23 cellular contexts compared by ENCODE assay signal in the genomic region with DNA sequence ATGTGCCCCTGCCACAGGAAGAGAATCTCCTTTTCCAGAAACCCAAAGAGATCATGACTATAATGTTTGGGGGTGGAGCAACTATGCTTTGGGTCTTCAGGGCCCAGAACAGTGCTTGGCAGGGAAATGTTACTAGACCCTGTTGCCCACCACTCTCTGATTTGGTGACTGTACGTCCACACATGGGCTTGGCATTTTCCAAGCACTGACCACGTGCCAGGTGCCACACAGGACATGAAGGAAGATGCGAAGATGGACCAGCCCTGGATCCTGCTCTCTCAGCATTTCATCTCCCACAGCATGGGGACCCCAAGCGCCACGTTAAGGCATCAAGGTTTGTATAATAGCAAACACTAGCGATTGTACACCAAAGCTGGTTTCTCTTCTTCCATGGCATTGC. TPM values are rescaled to one million over a fixed set of nuclear protein-coding genes. Genes with fewer than 3 reads are reported as not detected.
A peak's percentile ranks its signal among the peaks of the same experiment; 100 is the strongest.
DNase-seq lines count a peak whose midpoint lies in the region; ATAC-seq, FAIRE-seq and TF ChIP-seq lines count a peak whose summit lies in the region.
"Had no signal": no experiment of that assay in that cellular context is flagged by ENCODE, and none has a peak within 500 bp of the region (broad histone marks: within the 10 kb centered on the region; RNA-seq: fewer than 3 reads in every experiment).

No MANE protein-coding gene starts in this region.

- peaks cover 2 to 47% of the 10 kb centered on the region in 2 experiments; a peak in 4 of 5 replicates for H3K27me3 ChIP-seq in HepG2 (ENCODE audit: control insufficient read depth in 1 of 2, insufficient read depth in 2 of 2, low read length in 2 of 2)
- H3K27me3 ChIP-seq in right lobe of liver = no peaks in the 10 kb centered on the region
- H3K27me3 ChIP-seq in neuronal stem cell (ENCODE audit: control insufficient read depth in 3 of 3, insufficient read depth in 3 of 3, low read depth in 1 of 3, low read length in 3 of 3) = peaks cover 0 to 5% (median 0%) of the 10 kb centered on the region in 3 experiments
- H3K27me3 ChIP-seq: BLaER1 treated with 17β-estradiol and CSF1 and Interleukin-3, amounts not matched to agents 10 nM and 100 nM had no signal

- H3K4me1 ChIP-seq in HepG2 (ENCODE audit: insufficient read depth, low read length) (no peaks in the 10 kb centered on the region), right lobe of liver (no peaks in the 10 kb centered on the region), neuronal stem cell (ENCODE audit: control insufficient read depth in 2 of 2, insufficient read depth in 1 of 2, low read depth in 1 of 2, low read length in 2 of 2) (peaks cover 0 to 11% of the 10 kb centered on the region in 2 donors)
- H3K4me1 ChIP-seq: A549, Caco-2 had no signal

- POLR2A ChIA-PET in HepG2 (lab: Yijun Ruan, JAX) = no interaction called here

- no peak overlapping the region for H3K4ac ChIP-seq in neuronal stem cell (ENCODE audit: low read length)

- ATAC-seq in HepG2 (no peak), right lobe of liver (no peak)
- ATAC-seq: A549; CD8-positive, alpha-beta T cell had no signal

- no peak overlapping the region for H2BK120ac ChIP-seq in neuronal stem cell (ENCODE audit: low read depth, low read length)

- H2AK5ac ChIP-seq in neuronal stem cell (ENCODE audit: low read depth, low read length) = peak overlapping the region; percentile 5

- H3K79me1 ChIP-seq in neuronal stem cell (ENCODE audit: low read depth, low read length) = no peaks in the 10 kb centered on the region

- H3K36me3 ChIP-seq in HepG2 (replicated peaks in 1 of 2; ENCODE audit: control insufficient read depth in 1 of 2, insufficient read depth in 2 of 2, low read length in 2 of 2) = no peaks in the 10 kb centered on the region
- no peaks in the 10 kb centered on the region for H3K36me3 ChIP-seq in right lobe of liver
- no peaks in the 10 kb centered on the region for H3K36me3 ChIP-seq in neuronal stem cell (replicated peaks in 1 of 2; ENCODE audit: control insufficient read depth in 2 of 2, insufficient read depth in 2 of 2, low read length in 2 of 2)
- H3K36me3 ChIP-seq: BLaER1 treated with 17β-estradiol and CSF1 and Interleukin-3, amounts not matched to agents 10 nM and 100 nM had no signal

- H3K14ac ChIP-seq in neuronal stem cell (ENCODE audit: low read length) = no peak overlapping the region

- H3K9me3 ChIP-seq in HepG2 (ENCODE audit: low read length) (no peaks in the 10 kb centered on the region), right lobe of liver (no peaks in the 10 kb centered on the region), neuronal stem cell (replicated peaks in 1 of 2; ENCODE audit: control insufficient read depth in 2 of 2, insufficient read depth in 1 of 2, low read depth in 1 of 2, low read length in 2 of 2) (no peaks in the 10 kb centered on the region)
- H3K9me3 ChIP-seq: Caco-2 had no signal

- H3K27ac ChIP-seq in HepG2 (ENCODE audit: extremely low read length, insufficient read depth, low read length) (no peak overlapping the region), right lobe of liver (no peak overlapping the region), neuronal stem cell (replicated peaks; ENCODE audit: low read length) (no peak overlapping the region)
- H3K27ac ChIP-seq: 22Rv1, A549, C4-2B had no signal

- 48% methylated on average over 6 of the region's 6 CpGs for WGBS in HepG2 (ENCODE audit: low lambda C conversion rate)
- no CpG with 5 or more reads among the region's 6 CpGs for WGBS in right lobe of liver (ENCODE audit: insufficient coverage, low coverage, low lambda C conversion rate, missing lambda C conversion rate)
- no CpG with 5 or more reads among the region's 6 CpGs for WGBS in neuronal stem cell (ENCODE audit: extremely low coverage in 2 of 2, insufficient read length in 2 of 2, insufficient replicate concordance in 1 of 2), 2 donors

- no peak overlapping the region for H4K8ac ChIP-seq in neuronal stem cell (ENCODE audit: low read depth, low read length)

- FAIRE-seq in HepG2 (lab: Jason Lieb, UNC) = no peak
- FAIRE-seq: A549, D721Med, G401.6, GM12891, GM19239 had no signal

- H3K4me3 ChIP-seq in HepG2 (replicated peaks in 1 of 3; ENCODE audit: insufficient read depth in 1 of 3, low read depth in 2 of 3, low read length in 3 of 3) (no peak overlapping the region), right lobe of liver (no peak overlapping the region), neuronal stem cell (ENCODE audit: low read length in 2 of 2) (no peak overlapping the region)
- H3K4me3 ChIP-seq: A549; BLaER1 treated with 17β-estradiol and CSF1 and Interleukin-3, amounts not matched to agents 10 nM and 100 nM had no signal

- H3K79me2 ChIP-seq in HepG2 (ENCODE audit: insufficient read depth, low read length) = no peaks in the 10 kb centered on the region

- DNase-seq in HepG2 (ENCODE audit: low spot score) = no peak
- no peak for DNase-seq in right lobe of liver
- no peak for DNase-seq in neuronal stem cell (ENCODE audit: low spot score)
- DNase-seq in stimulated activated CD4-positive, alpha-beta T cell treated with anti-CD3 and anti-CD28 coated beads, Interleukin-1b, Interleukin-23, amount 100 ng/mL, for 48 hours = no peak
- DNase-seq in stimulated activated CD4-positive, alpha-beta T cell treated with anti-CD3 and anti-CD28 coated beads, Interleukin-4, amount 100 ng/mL, for 4 hours = no peak
- DNase-seq: AML-193; Caco-2; Calu3; CD4-positive, alpha-beta T cell; CD8-positive, alpha-beta T cell; DMS79 treated with DMSO at 0.1 percent for 48 hours; GF-D8 had no signal

- CTCF ChIA-PET in HepG2 (lab: Yijun Ruan, JAX; ENCODE audit: low intra/inter-chr PET ratio, low total read pairs) = no interaction called here

- no peak overlapping the region for H2BK12ac ChIP-seq in neuronal stem cell (ENCODE audit: low read length)

- no peak overlapping the region for H4K91ac ChIP-seq in neuronal stem cell (ENCODE audit: low read depth, low read length, poor library complexity)

- TF ChIP-seq POLR2A in HepG2 (IDR thresholded peaks at IDR 0.05; ENCODE audit: insufficient read depth in 1 of 2, low read depth in 2 of 2, low read length in 2 of 2) (no peak), right lobe of liver (IDR thresholded peaks at IDR 0.05) (no peak)

- TF ChIP-seq CTCF in HepG2 (CRISPR knock-in tag; IDR thresholded peaks at IDR 0.05) = no peak
- no peak for TF ChIP-seq CTCF in right lobe of liver (IDR thresholded peaks at IDR 0.05)

- intact Hi-C loops in HepG2 (cut with micrococcal nuclease; ENCODE audit: unreplicated experiment) = no loop called here
- intact Hi-C loops in right lobe of liver (cut with DNase I) = no loop called here

- H2AFZ ChIP-seq in HepG2 (ENCODE audit: low read length) (no peak overlapping the region), neuronal stem cell (ENCODE audit: low read length) (no peak overlapping the region)

- TF ChIP-seq RAD21 in HepG2 (CRISPR knock-in tag; IDR thresholded peaks at IDR 0.05) = no peak

- H4K20me1 ChIP-seq in HepG2 (ENCODE audit: insufficient read depth, low read length) = no peaks in the 10 kb centered on the region
- H4K20me1 ChIP-seq: BLaER1 treated with 17β-estradiol and CSF1 and Interleukin-3, amounts not matched to agents 10 nM and 100 nM had no signal

- BruUV-seq in HepG2 (replicated peaks; lab: Mats Ljungman, UMichigan) = no TSS peak

- in situ Hi-C loops in HepG2 (cut with HindIII; ENCODE audit: extremely low pct_ligation_motif_present, low pct_unique_long_range_greater_than_20kb) = no loop called here

- no peak overlapping the region for H2BK5ac ChIP-seq in neuronal stem cell (ENCODE audit: low read length)

- H3K4me2 ChIP-seq in HepG2 (ENCODE audit: low read depth, low read length) (no peak overlapping the region), neuronal stem cell (ENCODE audit: insufficient read depth, low read length, poor library complexity, severe bottlenecking) (no peak overlapping the region)
- H3K4me2 ChIP-seq: A549 had no signal

- TF ChIP-seq EP300 in HepG2 (IDR thresholded peaks at IDR 0.05; ENCODE audit: low read depth in 2 of 2, low read length in 2 of 2) (no peak), HepG2 (CRISPR knock-in tag; IDR thresholded peaks at IDR 0.05; ENCODE audit: borderline replicate concordance) (no peak)

- H2BK15ac ChIP-seq in neuronal stem cell (ENCODE audit: low read length) = no peak overlapping the region

- no peak overlapping the region for H3K18ac ChIP-seq in neuronal stem cell (ENCODE audit: low read length)

- no peak overlapping the region for H3K23ac ChIP-seq in neuronal stem cell (ENCODE audit: low read depth, low read length, poor library complexity)

- H3K9ac ChIP-seq in HepG2 (ENCODE audit: insufficient read depth, low read depth, low read length) (no peak overlapping the region), neuronal stem cell (ENCODE audit: low read depth, low read length, poor library complexity) (peak overlapping the region; percentile 5)
- H3K9ac ChIP-seq: BLaER1 treated with 17β-estradiol and CSF1 and Interleukin-3, amounts not matched to agents 10 nM and 100 nM had no signal

TF ChIP-seq in HepG2, 621 proteins besides CTCF, POLR2A, EP300 and RAD21 (continues in another document):
- no peak for TF ChIP-seq TRIM24 (CRISPR knock-in tag; IDR thresholded peaks at IDR 0.05)

RNA-seq across cellular contexts. Expression of a gene that starts 50.1 kb away (rescaled TPM):
- not detected in 2 replicates for total RNA-seq in HepG2 (2016; rRNA removed; fragmentation: Illumina TruSeq; extraction: Trizol)
- total RNA-seq in HepG2 (2016; cell fraction: cytosol; rRNA removed; fragmentation: Illumina TruSeq; extraction: Trizol; ENCODE audit: low read depth) = not detected in 2 replicates
- total RNA-seq in HepG2 (2016; cell fraction: insoluble cytoplasmic fraction; rRNA removed; fragmentation: Illumina TruSeq; extraction: Trizol) = not detected in 2 replicates
- not detected in 2 replicates for total RNA-seq in HepG2 (2016; cell fraction: membrane; rRNA removed; fragmentation: Illumina TruSeq; extraction: Trizol)
- total RNA-seq in HepG2 (2016; cell fraction: nucleus; rRNA removed; fragmentation: Illumina TruSeq; extraction: Trizol) = not detected in 2 replicates
- not detected in 2 replicates for polyA plus RNA-seq in HepG2 (2011; rRNA removed)
- not detected in 2 replicates for polyA plus RNA-seq in HepG2 (2011; cell fraction: cytosol; rRNA removed)
- polyA plus RNA-seq in HepG2 (2011; cell fraction: nucleus; rRNA removed) = not detected in 2 replicates
- not detected in 2 replicates for polyA plus RNA-seq in HepG2 (2012)
- polyA plus RNA-seq in HepG2 (2016; cell fraction: cytosol; fragmentation: Illumina TruSeq; extraction: Trizol; ENCODE audit: low read depth) = not detected in 2 replicates
- polyA plus RNA-seq in HepG2 (2016; cell fraction: insoluble cytoplasmic fraction; fragmentation: Illumina TruSeq; extraction: Trizol; ENCODE audit: low read depth) = not detected in 2 replicates
- polyA plus RNA-seq in HepG2 (2016; cell fraction: membrane; fragmentation: Illumina TruSeq; extraction: Trizol; ENCODE audit: low read depth) = not detected in 2 replicates
- not detected in 2 replicates for polyA plus RNA-seq in HepG2 (2016; cell fraction: nucleus; fragmentation: Illumina TruSeq; extraction: Trizol; ENCODE audit: insufficient read depth, low read depth)
- polyA minus RNA-seq in HepG2 (2011; rRNA and poly(A)+ RNA removed; ENCODE audit: low replicate concordance) = not detected in 2 replicates
- polyA minus RNA-seq in HepG2 (2011; cell fraction: cytosol; rRNA and poly(A)+ RNA removed) = not detected in 2 replicates
- not detected in 2 replicates for polyA minus RNA-seq in HepG2 (2011; cell fraction: nucleus; rRNA and poly(A)+ RNA removed)
- under 1 TPM in 1 of 6 experiments, not detected in 5; 0.33 TPM for total RNA-seq in right lobe of liver
- 0.04 TPM for polyA plus RNA-seq in neuronal stem cell (2013, experiment 1 of 2)
- 0.03 TPM for polyA plus RNA-seq in neuronal stem cell (2013, experiment 2 of 2)
- total RNA-seq: A172; B cell; Caco-2; Calu3; CD4-positive, alpha-beta T cell; CD8-positive, alpha-beta T cell had no signal
- polyA plus RNA-seq: A549, BJ had no signal
